29 cellular contexts compared by ENCODE assay signal in the genomic region with DNA sequence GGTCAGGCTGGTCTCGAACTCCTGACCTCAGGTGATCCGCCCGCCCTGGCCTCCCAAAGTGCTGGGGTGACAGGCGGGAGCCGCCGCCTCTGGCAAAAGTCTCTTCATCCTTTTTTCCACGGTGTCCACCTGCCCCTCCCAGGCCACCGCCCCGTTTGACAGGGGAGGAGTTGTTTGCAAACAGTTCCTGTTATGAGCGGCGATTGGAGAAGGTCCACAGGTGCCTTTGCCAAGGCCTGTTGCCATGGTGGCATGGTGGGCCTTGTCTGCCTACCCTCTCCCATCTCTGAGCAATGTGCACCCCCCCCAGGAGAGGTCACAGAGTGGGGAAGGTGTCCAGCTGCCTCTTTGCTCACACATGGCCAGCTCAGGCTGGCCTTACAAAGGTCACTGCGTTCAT. TPM values are rescaled to one million over a fixed set of nuclear protein-coding genes. Genes with fewer than 3 reads are reported as not detected.
"Had no signal": no experiment of that assay in that cellular context is flagged by ENCODE, and none has a peak within 500 bp of the region (broad histone marks: within the 10 kb centered on the region; RNA-seq: fewer than 3 reads in every experiment).

No MANE protein-coding gene starts in this region.

- H3K27me3 ChIP-seq: ascending aorta had no signal

- H3K9me3 Mint-ChIP-seq: activated CD4-positive, alpha-beta memory T cell treated with anti-CD3 and anti-CD28 coated beads, Interleukin-2, amount 10 ng/mL, durations not matched to agents 7 days and 5 days; activated CD4-positive, alpha-beta T cell treated with anti-CD3 and anti-CD28 coated beads, Interleukin-2, amount 10 ng/mL, durations not matched to agents 7 days and 5 days; activated naive CD4-positive, alpha-beta T cell treated with anti-CD3 and anti-CD28 coated beads, Interleukin-2, amount 50 U/mL, for 72 hours; activated naive CD8-positive, alpha-beta T cell treated with anti-CD3 and anti-CD28 coated beads, Interleukin-2, amount 10 ng/mL, durations not matched to agents 7 days and 5 days; activated T-cell treated with anti-CD3 and anti-CD28 coated beads, Interleukin-2, amount 50 U/mL, for 24 hours; activated T-cell treated with anti-CD3 and anti-CD28 coated beads, Interleukin-2, amount 50 U/mL, for 72 hours; effector memory CD8-positive, alpha-beta T cell; WTC11 had no signal

- DNase-seq: activated CD4-positive, alpha-beta memory T cell treated with anti-CD3 and anti-CD28 coated beads, Interleukin-2, amount 10 ng/mL, durations not matched to agents 7 days and 5 days; activated CD4-positive, alpha-beta T cell treated with anti-CD3 and anti-CD28 coated beads for 1 hour; activated CD4-positive, alpha-beta T cell treated with anti-CD3 and anti-CD28 coated beads for 4 hours; activated CD4-positive, alpha-beta T cell treated with anti-CD3 and anti-CD28 coated beads, Interleukin-2, amount 10 ng/mL, durations not matched to agents 7 days and 5 days; activated CD4-positive, alpha-beta T cell treated with anti-CD3 and anti-CD28 coated beads, Interleukin-2, amount 50 U/mL, for 4 hours; activated CD8-positive, alpha-beta memory T cell treated with anti-CD3 and anti-CD28 coated beads, Interleukin-2, amount 50 U/mL, for 48 hours; activated gamma-delta T cell; activated naive CD4-positive, alpha-beta T cell; activated naive CD4-positive, alpha-beta T cell treated with anti-CD3 and anti-CD28 coated beads, Interleukin-2, amount 10 ng/mL, durations not matched to agents 7 days and 5 days; activated naive CD8-positive, alpha-beta T cell treated with anti-CD3 and anti-CD28 coated beads, Interleukin-2, amount 10 ng/mL, durations not matched to agents 7 days and 5 days; activated T-cell treated with anti-CD3 and anti-CD28 coated beads for 4 hours; activated T-cell treated with anti-CD3 and anti-CD28 coated beads, Interleukin-2, amount 50 U/mL, for 24 hours; activated T-cell treated with anti-CD3 and anti-CD28 coated beads, Interleukin-2, amount 50 U/mL, for 72 hours; cortex of kidney; dermis blood vessel endothelial cell; effector CD4-positive, alpha-beta T cell; effector memory CD8-positive, alpha-beta T cell; erythroblast; foreskin keratinocyte; gastrocnemius medialis; T-helper 2 cell had no signal

- ATAC-seq: activated naive CD4-positive, alpha-beta T cell treated with anti-CD3 and anti-CD28 coated beads, Interleukin-2, amount 50 U/mL, for 72 hours; activated T-cell treated with anti-CD3 and anti-CD28 coated beads, Interleukin-2, amount 50 U/mL, for 72 hours; foreskin keratinocyte; gastrocnemius medialis; WTC11 had no signal

- H3K36me3 ChIP-seq: ascending aorta, breast epithelium, cardiac muscle cell, esophagus muscularis mucosa, gastrocnemius medialis had no signal

- H3K9me3 ChIP-seq: ascending aorta, gastrocnemius medialis had no signal

- H3K36me3 Mint-ChIP-seq: activated naive CD4-positive, alpha-beta T cell treated with anti-CD3 and anti-CD28 coated beads, Interleukin-2, amount 10 ng/mL, durations not matched to agents 7 days and 5 days; activated naive CD4-positive, alpha-beta T cell treated with anti-CD3 and anti-CD28 coated beads, Interleukin-2, amount 50 U/mL, for 72 hours; activated naive CD8-positive, alpha-beta T cell treated with anti-CD3 and anti-CD28 coated beads, Interleukin-2, amount 10 ng/mL, durations not matched to agents 7 days and 5 days; brain; WTC11 had no signal

- H3K4me1 ChIP-seq: ascending aorta, breast epithelium, foreskin keratinocyte, gastrocnemius medialis had no signal

- H3K4me3 ChIP-seq: ascending aorta, breast epithelium, cardiac muscle cell, esophagus muscularis mucosa, gastrocnemius medialis had no signal

- H3K27ac ChIP-seq: ascending aorta, breast epithelium, cardiac muscle cell, esophagus muscularis mucosa, foreskin keratinocyte, gastrocnemius medialis, VCaP had no signal

- H3K27ac Mint-ChIP-seq: activated CD4-positive, alpha-beta memory T cell treated with anti-CD3 and anti-CD28 coated beads, Interleukin-2, amount 10 ng/mL, durations not matched to agents 7 days and 5 days; activated CD4-positive, alpha-beta T cell treated with anti-CD3 and anti-CD28 coated beads, Interleukin-2, amount 10 ng/mL, durations not matched to agents 7 days and 5 days; activated naive CD4-positive, alpha-beta T cell treated with anti-CD3 and anti-CD28 coated beads, Interleukin-2, amount 10 ng/mL, durations not matched to agents 7 days and 5 days; activated naive CD4-positive, alpha-beta T cell treated with anti-CD3 and anti-CD28 coated beads, Interleukin-2, amount 50 U/mL, for 72 hours; activated naive CD8-positive, alpha-beta T cell treated with anti-CD3 and anti-CD28 coated beads, Interleukin-2, amount 10 ng/mL, durations not matched to agents 7 days and 5 days; activated T-cell treated with anti-CD3 and anti-CD28 coated beads, Interleukin-2, amount 50 U/mL, for 24 hours; activated T-cell treated with anti-CD3 and anti-CD28 coated beads, Interleukin-2, amount 50 U/mL, for 72 hours; brain; effector memory CD8-positive, alpha-beta T cell; WTC11 had no signal

- H3K4me3 Mint-ChIP-seq: activated CD4-positive, alpha-beta memory T cell treated with anti-CD3 and anti-CD28 coated beads, Interleukin-2, amount 10 ng/mL, durations not matched to agents 7 days and 5 days; activated CD4-positive, alpha-beta T cell treated with anti-CD3 and anti-CD28 coated beads, Interleukin-2, amount 10 ng/mL, durations not matched to agents 7 days and 5 days; activated naive CD4-positive, alpha-beta T cell treated with anti-CD3 and anti-CD28 coated beads, Interleukin-2, amount 10 ng/mL, durations not matched to agents 7 days and 5 days; activated naive CD8-positive, alpha-beta T cell treated with anti-CD3 and anti-CD28 coated beads, Interleukin-2, amount 10 ng/mL, durations not matched to agents 7 days and 5 days; activated T-cell treated with anti-CD3 and anti-CD28 coated beads, Interleukin-2, amount 50 U/mL, for 24 hours; activated T-cell treated with anti-CD3 and anti-CD28 coated beads, Interleukin-2, amount 50 U/mL, for 72 hours; brain; effector memory CD8-positive, alpha-beta T cell; WTC11 had no signal

RNA-seq across cellular contexts. Expression of a gene that starts 30.8 kb away (rescaled TPM):
- total RNA-seq: ascending aorta, dermis blood vessel endothelial cell, gastrocnemius medialis had no signal
